Comparison of ENCODE assay signal across 8 cellular contexts in genomic region chr3:130759692-130760338, GRCh38. TPM values are rescaled to one million over a fixed set of nuclear protein-coding genes. Genes with fewer than 3 reads are reported as not detected.
A peak's percentile ranks its signal among the peaks of the same experiment; 100 is the strongest.
DNase-seq lines count a peak whose midpoint lies in the region; TF ChIP-seq lines count a peak whose summit lies in the region.

No MANE protein-coding gene starts in this region.

- H2AFZ ChIP-seq in SU-DHL-6 (ENCODE audit: low read depth, low read length, severe bottlenecking): peak overlapping the region; percentile 30

- H3K9me3 ChIP-seq in SU-DHL-6 (ENCODE audit: insufficient read depth, low read length) (no peaks in the 10 kb centered on the region), iPS DF 6.9 (ENCODE audit: control insufficient read depth, insufficient read depth, low read length) (no peaks in the 10 kb centered on the region)

- H3K9ac ChIP-seq in SU-DHL-6 (ENCODE audit: low read length): no peak overlapping the region

- H3K4me3 ChIP-seq in GM12864 (ENCODE audit: low read depth, low read length) (no peak overlapping the region), SU-DHL-6 (ENCODE audit: insufficient read depth, low read length, poor library complexity, severe bottlenecking) (no peak overlapping the region), astrocyte of the spinal cord (ENCODE audit: low read depth, low read length) (no peak overlapping the region), iPS DF 6.9 (ENCODE audit: low read length) (no peak overlapping the region)

- H3K36me3 ChIP-seq in SU-DHL-6 (ENCODE audit: low read length): no peaks in the 10 kb centered on the region
- no peaks in the 10 kb centered on the region for H3K36me3 ChIP-seq in iPS DF 6.9 (ENCODE audit: control insufficient read depth, insufficient read depth, low read length)

- WGBS in iPS DF 6.9 (ENCODE audit: insufficient coverage, insufficient read length): no CpG with 5 or more reads among the region's 4 CpGs

- no peaks in the 10 kb centered on the region for H3K4me1 ChIP-seq in iPS DF 6.9 (ENCODE audit: control insufficient read depth, insufficient read depth, low read length)

- peak; percentile 70 for TF ChIP-seq CTCF in GM12864 (IDR thresholded peaks at IDR 0.05; ENCODE audit: low read depth, low read length, missing control alignments)
- peak; percentile 82 for TF ChIP-seq CTCF in SU-DHL-6 (IDR thresholded peaks at IDR 0.05; ENCODE audit: insufficient read depth, low read length, poor library complexity, severe bottlenecking)
- peak; percentile 74 for TF ChIP-seq CTCF in astrocyte of the spinal cord (IDR thresholded peaks at IDR 0.05; ENCODE audit: low read depth, low read length)

- no peaks in the 10 kb centered on the region for H3K79me2 ChIP-seq in SU-DHL-6 (ENCODE audit: insufficient read depth, low read length)

- in situ Hi-C loops in astrocyte of the spinal cord (cut with HindIII; ENCODE audit: low sequenced_read_pairs): no loop called here

- no peaks in the 10 kb centered on the region for H4K20me1 ChIP-seq in SU-DHL-6 (ENCODE audit: low read depth, low read length)

- H3F3A ChIP-seq in SU-DHL-6 (ENCODE audit: insufficient read depth): no peaks in the 10 kb centered on the region

- no peak overlapping the region for H3K27ac ChIP-seq in SU-DHL-6 (ENCODE audit: low read depth, low read length)
- no peak overlapping the region for H3K27ac ChIP-seq in iPS DF 6.9 (ENCODE audit: low read length)

- H3K27me3 ChIP-seq in SU-DHL-6 (ENCODE audit: low read length): no peaks in the 10 kb centered on the region
- no peaks in the 10 kb centered on the region for H3K27me3 ChIP-seq in iPS DF 6.9 (ENCODE audit: control insufficient read depth, insufficient read depth, low read length)

- CTCF ChIA-PET in HEK293T (lab: Yijun Ruan, JAX): interaction anchor here (0.5 to 2.1 kb wide), 8 partner anchors 10 to 1686 kb away, joined by 3 to 14 read pairs (median 3); partner anchors contain the start of gene ATP2C1

- peak; percentile 26 for DNase-seq in GM12864 (ENCODE audit: low read depth)
- DNase-seq in HEK293T (ENCODE audit: extremely low spot score): peak; percentile 56
- peak; percentile 19 for DNase-seq in NCI-H1417 treated with DMSO at 0.1 percent for 48 hours (lab: John Stamatoyannopoulos, UW)
- DNase-seq in astrocyte of the spinal cord (ENCODE audit: low read depth, low spot score): peak; percentile 52
- DNase-seq in iPS DF 6.9 (ENCODE audit: low read depth, low spot score): peak; percentile 20
- peak; percentile 54 for DNase-seq in stimulated activated CD4-positive, alpha-beta T cell treated with anti-CD3 and anti-CD28 coated beads, Interleukin-1b, Interleukin-23, amount 100 ng/mL, for 48 hours
- DNase-seq in ureter (ENCODE audit: low spot score): no peak

- POLR2A ChIA-PET in HEK293T (lab: Yijun Ruan, JAX): interaction anchor here (4.0 kb wide), 1 partner anchor 134 kb away, joined by 27 read pairs; the partner anchor contains the start of gene ATP2C1

- H3K9me2 ChIP-seq in SU-DHL-6 (replicated peaks; ENCODE audit: insufficient read depth, low read length): no peaks in the 10 kb centered on the region

- no peak overlapping the region for H3K4me2 ChIP-seq in SU-DHL-6 (ENCODE audit: low read depth, low read length, poor library complexity, severe bottlenecking)

TF ChIP-seq in HEK293T, 16 proteins besides CTCF, POLR2A, EP300 and RAD21:
- no peak for TF ChIP-seq ELF4 (IDR thresholded peaks at IDR 0.05)
- TF ChIP-seq ARNT (IDR thresholded peaks at IDR 0.05): no peak
- TF ChIP-seq FOXA1 (IDR thresholded peaks at IDR 0.05): no peak
- TF ChIP-seq BHLHE40 (IDR thresholded peaks at IDR 0.05; ENCODE audit: borderline replicate concordance): no peak
- no peak for TF ChIP-seq LEF1 (IDR thresholded peaks at IDR 0.05; ENCODE audit: borderline replicate concordance)
- no peak for TF ChIP-seq ZNF384 (IDR thresholded peaks at IDR 0.05)
- no peak for TF ChIP-seq FOXK2 (IDR thresholded peaks at IDR 0.05)
- TF ChIP-seq SUZ12 (IDR thresholded peaks at IDR 0.05): no peak
- no peak for TF ChIP-seq SP1 (IDR thresholded peaks at IDR 0.05)
- TF ChIP-seq HDGF (IDR thresholded peaks at IDR 0.05; ENCODE audit: borderline replicate concordance): no peak
- TF ChIP-seq L3MBTL2 (conservative IDR thresholded peaks at IDR 0.05): no peak

RNA-seq across cellular contexts. Expression of gene PIK3R4, which starts 13.2 kb away (rescaled TPM):
- total RNA-seq in ureter: 37.4 TPM
